Comparison of ENCODE assay signal across 8 cellular contexts in genomic region chr1:223845810-223846667, GRCh38.
A peak's percentile ranks its signal among the peaks of the same experiment; 100 is the strongest.
DNase-seq lines count a peak whose midpoint lies in the region; ATAC-seq and TF ChIP-seq lines count a peak whose summit lies in the region.

Gene TP53BP2 (minus strand): TSS chr1:223845947. CDS start chr1:223845680, 267 bp downstream.

- peak; percentile 52 for TF ChIP-seq CTCF in AG10803 (conservative IDR thresholded peaks at IDR 0.05; ENCODE audit: low read length)

- peak within 1 kb of the TSS; percentile 70 for H3K4me3 ChIP-seq in AG10803 (ENCODE audit: low read length)

- peak within 1 kb of the TSS; percentile 96 for H3K27ac ChIP-seq in caudate nucleus (ENCODE audit: low read depth, low read length)

- DNase-seq in AG10803 (ENCODE audit: low read depth) (peak; percentile 89), NCI-H2227 (lab: John Stamatoyannopoulos, UW; ENCODE audit: unreplicated experiment) (peak; percentile 95), caudate nucleus (lab: John Stamatoyannopoulos, UW) (peak in 59 of 61 donors; percentile 37 to 95 (median 83)), iris pigment epithelial cell (ENCODE audit: low read depth) (peak; percentile 88)
- DNase-seq in activated CD4-positive, CD25-positive, alpha-beta regulatory T cell (lab: John Stamatoyannopoulos, UW), result peak; percentile 61 to 78 (median 76)
- peak; percentile 63 to 79 (median 66) for DNase-seq in stimulated activated CD4-positive, alpha-beta T cell treated with anti-CD3 and anti-CD28 coated beads, Interleukin-12 subunit alpha, Interleukin-12 subunit beta, amount 100 ng/mL, for 48 hours (ENCODE audit: low read depth in 2 of 3, low spot score in 1 of 3)

- ATAC-seq in GM18907 (IDR thresholded peaks at IDR 0.05; ENCODE audit: unreplicated experiment) (peak; percentile 75), HG03139 (IDR thresholded peaks at IDR 0.05; ENCODE audit: unreplicated experiment) (peak; percentile 64)

Comparison
In these comparisons a context has a peak if more than half of its experiments do, and no peak if none do; other contexts are left out.
1. Peak in every context shown above with its lines: DNase-seq, ATAC-seq, H3K4me3 ChIP-seq and H3K27ac ChIP-seq.